Comparison of ENCODE assay signal across 1 cellular context in the genomic region with DNA sequence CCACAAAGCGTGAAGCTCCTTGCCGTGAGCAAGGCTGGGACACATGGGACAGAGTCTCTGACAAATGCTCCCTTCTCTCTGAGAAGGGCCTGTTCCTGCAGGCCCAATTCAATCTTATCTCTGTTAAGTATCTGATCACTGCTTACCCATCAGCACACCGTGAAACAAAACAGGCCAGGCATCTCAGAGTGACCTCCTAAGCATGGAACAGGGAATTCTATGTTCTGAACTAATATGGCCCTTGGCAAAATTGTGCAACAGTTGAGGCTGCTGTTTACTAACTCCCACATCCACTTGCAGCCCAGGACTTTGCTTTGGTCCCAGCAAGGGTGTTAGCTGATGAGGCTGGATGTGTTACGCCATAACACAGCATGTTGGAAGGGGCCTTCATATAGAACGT.
TF ChIP-seq lines count a peak whose summit lies in the region.

No MANE protein-coding gene starts in this region.

TF ChIP-seq in WTC11, 78 proteins besides CTCF, POLR2A, EP300 and RAD21 (continued from another document):
- TF ChIP-seq, protein P1, sequence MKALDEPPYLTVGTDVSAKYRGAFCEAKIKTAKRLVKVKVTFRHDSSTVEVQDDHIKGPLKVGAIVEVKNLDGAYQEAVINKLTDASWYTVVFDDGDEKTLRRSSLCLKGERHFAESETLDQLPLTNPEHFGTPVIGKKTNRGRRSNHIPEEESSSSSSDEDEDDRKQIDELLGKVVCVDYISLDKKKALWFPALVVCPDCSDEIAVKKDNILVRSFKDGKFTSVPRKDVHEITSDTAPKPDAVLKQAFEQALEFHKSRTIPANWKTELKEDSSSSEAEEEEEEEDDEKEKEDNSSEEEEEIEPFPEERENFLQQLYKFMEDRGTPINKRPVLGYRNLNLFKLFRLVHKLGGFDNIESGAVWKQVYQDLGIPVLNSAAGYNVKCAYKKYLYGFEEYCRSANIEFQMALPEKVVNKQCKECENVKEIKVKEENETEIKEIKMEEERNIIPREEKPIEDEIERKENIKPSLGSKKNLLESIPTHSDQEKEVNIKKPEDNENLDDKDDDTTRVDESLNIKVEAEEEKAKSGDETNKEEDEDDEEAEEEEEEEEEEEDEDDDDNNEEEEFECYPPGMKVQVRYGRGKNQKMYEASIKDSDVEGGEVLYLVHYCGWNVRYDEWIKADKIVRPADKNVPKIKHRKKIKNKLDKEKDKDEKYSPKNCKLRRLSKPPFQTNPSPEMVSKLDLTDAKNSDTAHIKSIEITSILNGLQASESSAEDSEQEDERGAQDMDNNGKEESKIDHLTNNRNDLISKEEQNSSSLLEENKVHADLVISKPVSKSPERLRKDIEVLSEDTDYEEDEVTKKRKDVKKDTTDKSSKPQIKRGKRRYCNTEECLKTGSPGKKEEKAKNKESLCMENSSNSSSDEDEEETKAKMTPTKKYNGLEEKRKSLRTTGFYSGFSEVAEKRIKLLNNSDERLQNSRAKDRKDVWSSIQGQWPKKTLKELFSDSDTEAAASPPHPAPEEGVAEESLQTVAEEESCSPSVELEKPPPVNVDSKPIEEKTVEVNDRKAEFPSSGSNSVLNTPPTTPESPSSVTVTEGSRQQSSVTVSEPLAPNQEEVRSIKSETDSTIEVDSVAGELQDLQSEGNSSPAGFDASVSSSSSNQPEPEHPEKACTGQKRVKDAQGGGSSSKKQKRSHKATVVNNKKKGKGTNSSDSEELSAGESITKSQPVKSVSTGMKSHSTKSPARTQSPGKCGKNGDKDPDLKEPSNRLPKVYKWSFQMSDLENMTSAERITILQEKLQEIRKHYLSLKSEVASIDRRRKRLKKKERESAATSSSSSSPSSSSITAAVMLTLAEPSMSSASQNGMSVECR (CRISPR knock-in tag; IDR thresholded peaks at IDR 0.05; ENCODE audit: borderline replicate concordance), result no peak
- TF ChIP-seq NR1H2 (CRISPR knock-in tag; IDR thresholded peaks at IDR 0.05) (no peak), ZNF317 (CRISPR knock-in tag; IDR thresholded peaks at IDR 0.05; ENCODE audit: borderline replicate concordance, low read depth) (no peak), PRRX2 (CRISPR knock-in tag; IDR thresholded peaks at IDR 0.05) (no peak)
- TF ChIP-seq, protein P2, sequence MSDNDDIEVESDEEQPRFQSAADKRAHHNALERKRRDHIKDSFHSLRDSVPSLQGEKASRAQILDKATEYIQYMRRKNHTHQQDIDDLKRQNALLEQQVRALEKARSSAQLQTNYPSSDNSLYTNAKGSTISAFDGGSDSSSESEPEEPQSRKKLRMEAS (CRISPR knock-in tag; IDR thresholded peaks at IDR 0.05), result no peak
